1 cellular context compared by ENCODE assay signal in the genomic region with DNA sequence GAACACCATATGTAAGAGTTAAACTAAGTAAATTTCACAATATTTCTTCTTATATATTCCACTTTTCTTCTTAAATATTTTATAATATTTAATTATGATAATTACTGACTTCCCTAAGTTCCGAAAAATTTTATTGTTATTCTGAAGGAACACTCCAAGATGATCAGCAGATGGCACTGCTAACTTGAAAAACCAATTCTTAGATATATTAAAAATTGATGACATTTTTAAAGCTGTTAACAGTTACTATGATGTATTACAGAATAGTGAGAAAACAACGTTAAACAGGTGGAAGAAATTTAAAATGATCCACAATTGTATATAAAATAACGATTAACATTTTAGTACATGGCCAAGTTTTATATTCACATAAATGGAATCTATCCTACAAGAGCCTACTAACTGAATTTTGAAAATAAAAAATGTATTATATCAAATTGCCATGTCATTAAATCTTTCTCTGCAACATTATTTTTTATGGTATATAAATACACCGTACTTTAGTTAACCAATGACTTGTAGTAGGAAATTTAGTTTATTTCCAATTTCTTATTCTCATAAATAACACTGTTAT.
TF ChIP-seq lines count a peak whose summit lies in the region.

No MANE protein-coding gene starts in this region.

TF ChIP-seq in SK-N-SH, 30 proteins besides CTCF, POLR2A, EP300 and RAD21 (continued from another document):
- TF ChIP-seq, protein P1, sequence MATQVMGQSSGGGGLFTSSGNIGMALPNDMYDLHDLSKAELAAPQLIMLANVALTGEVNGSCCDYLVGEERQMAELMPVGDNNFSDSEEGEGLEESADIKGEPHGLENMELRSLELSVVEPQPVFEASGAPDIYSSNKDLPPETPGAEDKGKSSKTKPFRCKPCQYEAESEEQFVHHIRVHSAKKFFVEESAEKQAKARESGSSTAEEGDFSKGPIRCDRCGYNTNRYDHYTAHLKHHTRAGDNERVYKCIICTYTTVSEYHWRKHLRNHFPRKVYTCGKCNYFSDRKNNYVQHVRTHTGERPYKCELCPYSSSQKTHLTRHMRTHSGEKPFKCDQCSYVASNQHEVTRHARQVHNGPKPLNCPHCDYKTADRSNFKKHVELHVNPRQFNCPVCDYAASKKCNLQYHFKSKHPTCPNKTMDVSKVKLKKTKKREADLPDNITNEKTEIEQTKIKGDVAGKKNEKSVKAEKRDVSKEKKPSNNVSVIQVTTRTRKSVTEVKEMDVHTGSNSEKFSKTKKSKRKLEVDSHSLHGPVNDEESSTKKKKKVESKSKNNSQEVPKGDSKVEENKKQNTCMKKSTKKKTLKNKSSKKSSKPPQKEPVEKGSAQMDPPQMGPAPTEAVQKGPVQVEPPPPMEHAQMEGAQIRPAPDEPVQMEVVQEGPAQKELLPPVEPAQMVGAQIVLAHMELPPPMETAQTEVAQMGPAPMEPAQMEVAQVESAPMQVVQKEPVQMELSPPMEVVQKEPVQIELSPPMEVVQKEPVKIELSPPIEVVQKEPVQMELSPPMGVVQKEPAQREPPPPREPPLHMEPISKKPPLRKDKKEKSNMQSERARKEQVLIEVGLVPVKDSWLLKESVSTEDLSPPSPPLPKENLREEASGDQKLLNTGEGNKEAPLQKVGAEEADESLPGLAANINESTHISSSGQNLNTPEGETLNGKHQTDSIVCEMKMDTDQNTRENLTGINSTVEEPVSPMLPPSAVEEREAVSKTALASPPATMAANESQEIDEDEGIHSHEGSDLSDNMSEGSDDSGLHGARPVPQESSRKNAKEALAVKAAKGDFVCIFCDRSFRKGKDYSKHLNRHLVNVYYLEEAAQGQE (IDR thresholded peaks at IDR 0.05; ENCODE audit: low read depth, low read length) = no peak
- peak; percentile 58 for TF ChIP-seq SMC3 (IDR thresholded peaks at IDR 0.05; ENCODE audit: low read depth, low read length)
- no peak for TF ChIP-seq MXI1 (IDR thresholded peaks at IDR 0.05; ENCODE audit: low read depth, low read length)
TF ChIP-seq in SK-N-SH: peak in this region for 1.
